Comparison of ENCODE assay signal across 18 cellular contexts in the genomic region with DNA sequence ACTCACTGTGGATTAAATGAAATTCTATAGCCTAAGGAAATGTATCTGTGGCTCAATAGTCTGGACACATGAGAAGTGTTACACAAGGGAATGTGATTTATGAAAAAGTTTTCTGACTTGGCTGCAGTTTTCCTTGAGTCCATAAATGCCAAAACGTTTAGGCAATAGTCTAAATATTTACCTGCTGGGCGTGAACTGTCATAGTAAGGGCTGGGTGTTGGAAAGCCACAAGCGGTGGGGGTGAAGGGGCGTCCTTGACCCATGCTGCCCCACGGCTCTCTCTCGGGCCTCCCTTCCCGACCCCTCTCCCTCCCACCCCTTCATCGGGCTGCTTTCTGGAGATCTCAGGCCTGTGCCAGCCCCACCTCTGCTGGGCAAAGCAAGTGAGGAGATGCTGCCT.
"Had no signal": no experiment of that assay in that cellular context is flagged by ENCODE, and none has a peak within 500 bp of the region (broad histone marks: within the 10 kb centered on the region; RNA-seq: fewer than 3 reads in every experiment).

No MANE protein-coding gene starts in this region.

- H3K4me3 ChIP-seq: body of pancreas, gastrocnemius medialis, heart left ventricle, transverse colon had no signal

- DNase-seq: activated CD4-positive, alpha-beta T cell treated with anti-CD3 and anti-CD28 coated beads for 4 hours; activated CD8-positive, alpha-beta T cell treated with anti-CD3 and anti-CD28 coated beads for 36 hours; activated gamma-delta T cell; activated naive CD8-positive, alpha-beta T cell treated with anti-CD3 and anti-CD28 coated beads for 36 hours; activated T-cell treated with anti-CD3 and anti-CD28 coated beads, Interleukin-2, amount 50 U/mL, for 48 hours; amygdala; body of pancreas; cortex of kidney; effector CD4-positive, alpha-beta T cell; gastrocnemius medialis; heart left ventricle; naive B cell; stimulated activated CD4-positive, alpha-beta T cell treated with anti-CD3 and anti-CD28 coated beads, Interleukin-4, amount 100 ng/mL, for 1 hour; stimulated activated naive CD4-positive, alpha-beta T cell; T-helper 2 cell; transverse colon had no signal

- H2AFZ ChIP-seq: parathyroid adenoma had no signal

- H3K4me1 ChIP-seq: gastrocnemius medialis, heart left ventricle, parathyroid adenoma had no signal

- H3K36me3 ChIP-seq: gastrocnemius medialis, heart left ventricle, transverse colon had no signal

- H3K27ac ChIP-seq: body of pancreas, gastrocnemius medialis, heart left ventricle, parathyroid adenoma, transverse colon had no signal

- H3K27me3 ChIP-seq: body of pancreas, gastrocnemius medialis, transverse colon had no signal

- H3K9me3 ChIP-seq: body of pancreas, gastrocnemius medialis, heart left ventricle, transverse colon had no signal

- H3K79me2 ChIP-seq: parathyroid adenoma had no signal

- ATAC-seq: activated CD8-positive, alpha-beta T cell treated with anti-CD3 and anti-CD28 coated beads for 36 hours; body of pancreas; gastrocnemius medialis; heart left ventricle; WTC11 had no signal
